Comparison of ENCODE assay signal across 8 cellular contexts in genomic region chr10:43574035-43574892, GRCh38. TPM values are rescaled to one million over a fixed set of nuclear protein-coding genes. Genes with fewer than 3 reads are reported as not detected.
DNase-seq lines count a peak whose midpoint lies in the region; ATAC-seq and TF ChIP-seq lines count a peak whose summit lies in the region.

Gene ZNF239, minus strand, starts transcription at chr10:43574616. Its CDS starts 16,537 bp downstream, at chr10:43558079.

- no peaks in the 10 kb centered on the region for H3K27me3 ChIP-seq in CD4-positive, alpha-beta T cell (ENCODE audit: control insufficient read depth, insufficient read depth, low read length)
- H3K27me3 ChIP-seq in left ventricle myocardium inferior (ENCODE audit: low read depth), result no peaks in the 10 kb centered on the region
- H3K27me3 ChIP-seq in transverse colon, result no peaks in the 10 kb centered on the region

- peak; percentile 62 to 83 (median 74) for DNase-seq in CD4-positive, alpha-beta T cell
- DNase-seq in HS-5 (ENCODE audit: low read depth) (peak; percentile 78), T follicular helper cell (ENCODE audit: low read depth) (peak; percentile 62), amniotic epithelial cell (ENCODE audit: low read depth) (peak; percentile 86), left ventricle myocardium inferior (peak; percentile 92), posterior cingulate gyrus (peak; percentile 85 to 98 (median 90)), transverse colon (peak; percentile 89)

- no peak for TF ChIP-seq POLR2A in transverse colon (IDR thresholded peaks at IDR 0.05)

- POLR2A ChIA-PET in CD4-positive, alpha-beta T cell (lab: Charles Lee), result interaction anchor here (0.6 to 3.6 kb wide), 10 partner anchors 12 to 436 kb away, joined by 3 to 23 read pairs (median 4); partner anchors contain the start of genes CSGALNACT2, HNRNPF, ZNF32 and ZNF485

- CTCF ChIA-PET in CD4-positive, alpha-beta T cell (lab: Charles Lee), result no interaction called here

- H3K4me3 ChIP-seq in left ventricle myocardium inferior (peak within 1 kb of the TSS; percentile 81), transverse colon (peak within 1 kb of the TSS; percentile 39 to 64 (median 60))

- H3K9me3 Mint-ChIP-seq in CD4-positive, alpha-beta T cell, result peaks cover 6% of the 10 kb centered on the region

- no peaks in the 10 kb centered on the region for H3K9me3 ChIP-seq in CD4-positive, alpha-beta T cell (ENCODE audit: control insufficient read depth, low read length)
- H3K9me3 ChIP-seq in left ventricle myocardium inferior (replicated peaks) (no peaks in the 10 kb centered on the region), transverse colon (no peaks in the 10 kb centered on the region)

- no peaks in the 10 kb centered on the region for H3K27me3 Mint-ChIP-seq in CD4-positive, alpha-beta T cell

- no peak for TF ChIP-seq CTCF in CD4-positive, alpha-beta T cell (IDR thresholded peaks at IDR 0.05)
- peak; percentile 2 for TF ChIP-seq CTCF in left ventricle myocardium inferior (IDR thresholded peaks at IDR 0.05; ENCODE audit: borderline replicate concordance)
- TF ChIP-seq CTCF in transverse colon (IDR thresholded peaks at IDR 0.05), result no peak

- peaks cover 22% of the 10 kb centered on the region for H3K4me1 ChIP-seq in left ventricle myocardium inferior
- H3K4me1 ChIP-seq in transverse colon, result peaks cover 0 to 14% (median 8%) of the 10 kb centered on the region in 4 donors

- peak within 1 kb of the TSS; percentile 87 for H3K27ac Mint-ChIP-seq in CD4-positive, alpha-beta T cell

- peaks cover 15% of the 10 kb centered on the region for H3K36me3 Mint-ChIP-seq in CD4-positive, alpha-beta T cell (ENCODE audit: low read depth)

- H3K27ac ChIP-seq in CD4-positive, alpha-beta T cell (ENCODE audit: low read depth, low read length), result peak within 1 kb of the TSS; percentile 49
- peak within 1 kb of the TSS; percentile 80 for H3K27ac ChIP-seq in left ventricle myocardium inferior (replicated peaks)
- peak within 1 kb of the TSS; percentile 66 to 79 (median 75) for H3K27ac ChIP-seq in transverse colon

- no peak for TF ChIP-seq EP300 in transverse colon (IDR thresholded peaks at IDR 0.05; ENCODE audit: low read depth)

- 0 to 7% methylated on average over 1 to 73 of the region's 75 CpGs for WGBS in transverse colon (ENCODE audit: low coverage in 1 of 2), 2 donors

- intact Hi-C loops in CD4-positive, alpha-beta T cell (cut with DNase I, micrococcal nuclease), result loop anchor here in 1 of 2 experiments (2.0 to 10.0 kb wide), 6 partner anchors 75 to 1022 kb away; partner anchors contain the start of genes BMS1, CSGALNACT2 and ZNF32
- intact Hi-C loops in left ventricle myocardium inferior (cut with micrococcal nuclease), result no loop called here
- intact Hi-C loops in posterior cingulate gyrus (cut with DNase I), result loop anchor here (1.0 kb wide), 1 partner anchor 74 kb away; the partner anchor contains the start of gene ZNF32
- intact Hi-C loops in transverse colon (cut with DNase I; ENCODE audit: low total_unique reads), result no loop called here

- peaks cover 58% of the 10 kb centered on the region for H3K4me1 Mint-ChIP-seq in CD4-positive, alpha-beta T cell (ENCODE audit: low read depth)

- H3K4me3 Mint-ChIP-seq in CD4-positive, alpha-beta T cell, result peak within 1 kb of the TSS; percentile 92

- H3K36me3 ChIP-seq in left ventricle myocardium inferior (no peaks in the 10 kb centered on the region), transverse colon (no peaks in the 10 kb centered on the region)

- in situ Hi-C loops in transverse colon (cut with MboI; ENCODE audit: low pct_ligation_motif_present in 1 of 4, low pct_unique_long_range_greater_than_20kb in 1 of 4, low sequenced_read_pairs in 3 of 4), result no loop called here

- peak; percentile 90 for ATAC-seq in CD4-positive, alpha-beta T cell (ENCODE audit: poor library complexity)
- ATAC-seq in GM19463 (IDR thresholded peaks at IDR 0.05; ENCODE audit: unreplicated experiment), result peak; percentile 98

RNA-seq across cellular contexts. Expression of gene ZNF239, which starts in this region (rescaled TPM):
- under 1 TPM; 0.59 to 0.63 TPM for total RNA-seq in CD4-positive, alpha-beta T cell
- total RNA-seq in left ventricle myocardium inferior, result 1.5 TPM
- total RNA-seq in transverse colon, result 1 to 10 TPM; 1.4 to 8.2 (median 3.6) TPM

Comparison
In these comparisons a context has a peak if more than half of its experiments do, and no peak if none do; other contexts are left out.
1. Peak in every context shown above with its lines: DNase-seq, ATAC-seq, H3K4me3 ChIP-seq and H3K27ac ChIP-seq.
2. Peak in DNase-seq, ATAC-seq and H3K27ac ChIP-seq in CD4-positive, alpha-beta T cell; RNA of the gene not detected or under 1 TPM.